In genomic region chr13:99270503-99270902, GRCh38 we compare ENCODE assay signal across 21 cellular contexts. TPM values are rescaled to one million over a fixed set of nuclear protein-coding genes. Genes with fewer than 3 reads are reported as not detected.
DNase-seq lines count a peak whose midpoint lies in the region; ATAC-seq, FAIRE-seq and TF ChIP-seq lines count a peak whose summit lies in the region.
"Had no signal": no experiment of that assay in that cellular context is flagged by ENCODE, and none has a peak within 500 bp of the region (broad histone marks: within the 10 kb centered on the region; RNA-seq: fewer than 3 reads in every experiment).

No MANE protein-coding gene starts in this region.

- H3K4me1 Mint-ChIP-seq in natural killer cell, result peaks cover 47 to 48% of the 10 kb centered on the region in 2 donors

- DNase-seq in NOMO-1 treated with DMSO at 0.1 percent for 48 hours (lab: John Stamatoyannopoulos, UW; ENCODE audit: unreplicated experiment) (peak; percentile 57), NOMO-1 treated with dmso at 0.1 percent for 144 hours (lab: John Stamatoyannopoulos, UW; ENCODE audit: unreplicated experiment) (no peak), HL-60 (ENCODE audit: low read depth in 1 of 2, low spot score in 1 of 2) (no peak), adipocyte (ENCODE audit: low read depth) (no peak), natural killer cell (no peak), GM12891 (ENCODE audit: insufficient read length, low spot score) (no peak), NCI-H1417 treated with DMSO at 0.1 percent for 48 hours (lab: John Stamatoyannopoulos, UW) (no peak)
- no peak for DNase-seq in stimulated activated CD4-positive, alpha-beta T cell treated with anti-CD3 and anti-CD28 coated beads, Interleukin-2, amount 100 ng/mL, for 48 hours
- DNase-seq: 8988T; activated naive CD4-positive, alpha-beta T cell treated with anti-CD3 and anti-CD28 coated beads, Interleukin-2, amount 10 ng/mL, durations not matched to agents 7 days and 5 days; C1 segment of cervical spinal cord; DND-41; effector CD8-positive, alpha-beta T cell; IMR-90; kidney; MV-4-11; NCI-H2081; NCI-H510A; ovary; PC-3 had no signal

- no peak for ATAC-seq in natural killer cell
- ATAC-seq: PC-3 had no signal

- peaks cover 0 to 2% of the 10 kb centered on the region in 2 donors for H3K9me3 Mint-ChIP-seq in natural killer cell

- H3K36me3 Mint-ChIP-seq in natural killer cell, result no peaks in the 10 kb centered on the region

- no peaks in the 10 kb centered on the region for H3K27me3 Mint-ChIP-seq in natural killer cell (ENCODE audit: low read depth in 2 of 2)
- H3K27me3 Mint-ChIP-seq: activated naive CD4-positive, alpha-beta T cell treated with anti-CD3 and anti-CD28 coated beads, Interleukin-2, amount 10 ng/mL, durations not matched to agents 7 days and 5 days had no signal

- H3K36me3 ChIP-seq in adipocyte (ENCODE audit: control insufficient read depth, insufficient read depth, low read length, severe bottlenecking), result peaks cover 3% of the 10 kb centered on the region
- H3K36me3 ChIP-seq: ovary had no signal

- H3K27me3 ChIP-seq in HL-60 (ENCODE audit: insufficient read depth, poor library complexity, severe bottlenecking) (no peaks in the 10 kb centered on the region), adipocyte (replicated peaks; ENCODE audit: control insufficient read depth, insufficient read depth, low read length) (no peaks in the 10 kb centered on the region)
- H3K27me3 ChIP-seq: ovary had no signal

- peaks cover 8% of the 10 kb centered on the region for H3K4me1 ChIP-seq in adipocyte (ENCODE audit: control insufficient read depth, insufficient read depth, low read length)

- peak overlapping the region; percentile 85 to 91 for H3K27ac Mint-ChIP-seq in natural killer cell
- H3K27ac Mint-ChIP-seq: activated naive CD4-positive, alpha-beta T cell treated with anti-CD3 and anti-CD28 coated beads, Interleukin-2, amount 10 ng/mL, durations not matched to agents 7 days and 5 days had no signal

- H3K9me3 ChIP-seq in adipocyte (ENCODE audit: control insufficient read depth, low read length), result peaks cover 3% of the 10 kb centered on the region
- H3K9me3 ChIP-seq: ovary had no signal

- H3K9ac ChIP-seq in adipocyte (ENCODE audit: low read length), result peak overlapping the region; percentile 2

- no peak for TF ChIP-seq CTCF in HL-60 (IDR thresholded peaks at IDR 0.05; ENCODE audit: insufficient read depth, low read length)
- no peak for TF ChIP-seq CTCF in natural killer cell (IDR thresholded peaks at IDR 0.05)

- intact Hi-C loops in natural killer cell (cut with micrococcal nuclease), result loop anchor here (5.0 kb wide), 2 partner anchors 112 to 183 kb away; no protein-coding TSS in a partner anchor

- H3K4me3 ChIP-seq in HL-60 (replicated peaks; ENCODE audit: insufficient read depth, low read length) (no peak overlapping the region), adipocyte (ENCODE audit: low read length) (no peak overlapping the region)
- H3K4me3 ChIP-seq: ovary, skin epidermis had no signal

- peak overlapping the region; percentile 15 for H3K4me3 Mint-ChIP-seq in natural killer cell
- H3K4me3 Mint-ChIP-seq: activated naive CD4-positive, alpha-beta T cell treated with anti-CD3 and anti-CD28 coated beads, Interleukin-2, amount 10 ng/mL, durations not matched to agents 7 days and 5 days had no signal

- FAIRE-seq in GM12891 (lab: Jason Lieb, UNC), result no peak
- FAIRE-seq: kidney had no signal

- no peak for TF ChIP-seq POLR2A in GM12891 (IDR thresholded peaks at IDR 0.05; ENCODE audit: low read depth, low read length)

- H3K27ac ChIP-seq in HL-60 (replicated peaks), result peak overlapping the region; percentile 54
- H3K27ac ChIP-seq: ovary had no signal

TF ChIP-seq in GM12891, 5 proteins besides CTCF, POLR2A, EP300 and RAD21:
- TF ChIP-seq PAX5 (IDR thresholded peaks at IDR 0.05; ENCODE audit: insufficient read depth, low read length, severe bottlenecking) (no peak), POU2F2 (IDR thresholded peaks at IDR 0.05; ENCODE audit: low read depth, low read length) (no peak), TAF1 (IDR thresholded peaks at IDR 0.05; ENCODE audit: low read depth, low read length) (no peak), SPI1 (IDR thresholded peaks at IDR 0.05; ENCODE audit: low read depth, low read length) (no peak), POLR2AphosphoS5 (IDR thresholded peaks at IDR 0.05; ENCODE audit: low read depth, low read length) (no peak)

RNA-seq across cellular contexts. Expression of gene GPR18, which starts 12.3 kb away (rescaled TPM):
- total RNA-seq in natural killer cell, result 10 to 100 TPM; 11.4 to 41.7 (median 25.5) TPM
- polyA plus RNA-seq in GM12891 (2012; ENCODE audit: low read depth, missing spikeins), result 2.3 TPM
- total RNA-seq: IMR-90, PC-3 had no signal
- polyA plus RNA-seq: IMR-90 had no signal

RNA-seq across cellular contexts. Expression of gene GPR183, which starts 36.7 kb away (rescaled TPM):
- 10 to 100 TPM; 20.0 to 47.0 (median 41.1) TPM for total RNA-seq in natural killer cell
- 61.8 TPM for polyA plus RNA-seq in GM12891 (2012; ENCODE audit: low read depth, missing spikeins)
- total RNA-seq: PC-3 had no signal
